Comparison of ENCODE assay signal across 2 cellular contexts in the genomic region with DNA sequence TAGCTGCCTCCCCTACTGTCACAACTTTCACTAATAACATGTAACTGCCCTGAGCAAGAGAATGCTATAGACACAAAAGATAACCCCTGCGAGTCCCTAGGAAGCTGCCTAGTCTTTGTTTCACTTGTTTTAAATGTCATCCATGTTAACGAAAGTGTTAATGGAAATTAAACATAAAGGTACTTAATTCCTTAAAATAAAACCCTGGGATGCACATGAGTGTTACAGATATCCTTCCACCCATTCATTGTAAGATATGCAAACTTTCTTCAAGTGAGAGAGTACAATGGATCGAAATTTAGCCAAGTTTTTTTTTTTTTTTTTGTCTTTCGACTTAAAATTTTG.
TF ChIP-seq lines count a peak whose summit lies in the region.

No MANE protein-coding gene starts in this region.

TF ChIP-seq in H1, 55 proteins besides CTCF, POLR2A, EP300 and RAD21 (continued from another document):
- TF ChIP-seq, protein P1, sequence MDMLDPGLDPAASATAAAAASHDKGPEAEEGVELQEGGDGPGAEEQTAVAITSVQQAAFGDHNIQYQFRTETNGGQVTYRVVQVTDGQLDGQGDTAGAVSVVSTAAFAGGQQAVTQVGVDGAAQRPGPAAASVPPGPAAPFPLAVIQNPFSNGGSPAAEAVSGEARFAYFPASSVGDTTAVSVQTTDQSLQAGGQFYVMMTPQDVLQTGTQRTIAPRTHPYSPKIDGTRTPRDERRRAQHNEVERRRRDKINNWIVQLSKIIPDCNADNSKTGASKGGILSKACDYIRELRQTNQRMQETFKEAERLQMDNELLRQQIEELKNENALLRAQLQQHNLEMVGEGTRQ (IDR thresholded peaks at IDR 0.05; ENCODE audit: low read length), result no peak
- TF ChIP-seq, protein P2, sequence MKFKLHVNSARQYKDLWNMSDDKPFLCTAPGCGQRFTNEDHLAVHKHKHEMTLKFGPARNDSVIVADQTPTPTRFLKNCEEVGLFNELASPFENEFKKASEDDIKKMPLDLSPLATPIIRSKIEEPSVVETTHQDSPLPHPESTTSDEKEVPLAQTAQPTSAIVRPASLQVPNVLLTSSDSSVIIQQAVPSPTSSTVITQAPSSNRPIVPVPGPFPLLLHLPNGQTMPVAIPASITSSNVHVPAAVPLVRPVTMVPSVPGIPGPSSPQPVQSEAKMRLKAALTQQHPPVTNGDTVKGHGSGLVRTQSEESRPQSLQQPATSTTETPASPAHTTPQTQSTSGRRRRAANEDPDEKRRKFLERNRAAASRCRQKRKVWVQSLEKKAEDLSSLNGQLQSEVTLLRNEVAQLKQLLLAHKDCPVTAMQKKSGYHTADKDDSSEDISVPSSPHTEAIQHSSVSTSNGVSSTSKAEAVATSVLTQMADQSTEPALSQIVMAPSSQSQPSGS (IDR thresholded peaks at IDR 0.05; ENCODE audit: low read length), result no peak

TF ChIP-seq in neural cell, 6 proteins besides CTCF, POLR2A, EP300 and RAD21 (continued from another document):
- TF ChIP-seq, protein P3, sequence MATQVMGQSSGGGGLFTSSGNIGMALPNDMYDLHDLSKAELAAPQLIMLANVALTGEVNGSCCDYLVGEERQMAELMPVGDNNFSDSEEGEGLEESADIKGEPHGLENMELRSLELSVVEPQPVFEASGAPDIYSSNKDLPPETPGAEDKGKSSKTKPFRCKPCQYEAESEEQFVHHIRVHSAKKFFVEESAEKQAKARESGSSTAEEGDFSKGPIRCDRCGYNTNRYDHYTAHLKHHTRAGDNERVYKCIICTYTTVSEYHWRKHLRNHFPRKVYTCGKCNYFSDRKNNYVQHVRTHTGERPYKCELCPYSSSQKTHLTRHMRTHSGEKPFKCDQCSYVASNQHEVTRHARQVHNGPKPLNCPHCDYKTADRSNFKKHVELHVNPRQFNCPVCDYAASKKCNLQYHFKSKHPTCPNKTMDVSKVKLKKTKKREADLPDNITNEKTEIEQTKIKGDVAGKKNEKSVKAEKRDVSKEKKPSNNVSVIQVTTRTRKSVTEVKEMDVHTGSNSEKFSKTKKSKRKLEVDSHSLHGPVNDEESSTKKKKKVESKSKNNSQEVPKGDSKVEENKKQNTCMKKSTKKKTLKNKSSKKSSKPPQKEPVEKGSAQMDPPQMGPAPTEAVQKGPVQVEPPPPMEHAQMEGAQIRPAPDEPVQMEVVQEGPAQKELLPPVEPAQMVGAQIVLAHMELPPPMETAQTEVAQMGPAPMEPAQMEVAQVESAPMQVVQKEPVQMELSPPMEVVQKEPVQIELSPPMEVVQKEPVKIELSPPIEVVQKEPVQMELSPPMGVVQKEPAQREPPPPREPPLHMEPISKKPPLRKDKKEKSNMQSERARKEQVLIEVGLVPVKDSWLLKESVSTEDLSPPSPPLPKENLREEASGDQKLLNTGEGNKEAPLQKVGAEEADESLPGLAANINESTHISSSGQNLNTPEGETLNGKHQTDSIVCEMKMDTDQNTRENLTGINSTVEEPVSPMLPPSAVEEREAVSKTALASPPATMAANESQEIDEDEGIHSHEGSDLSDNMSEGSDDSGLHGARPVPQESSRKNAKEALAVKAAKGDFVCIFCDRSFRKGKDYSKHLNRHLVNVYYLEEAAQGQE (IDR thresholded peaks at IDR 0.05; ENCODE audit: borderline replicate concordance), result no peak
- TF ChIP-seq TAF1 (IDR thresholded peaks at IDR 0.05; ENCODE audit: low read depth) (no peak), EZH2 (IDR thresholded peaks at IDR 0.05; ENCODE audit: borderline replicate concordance, insufficient read depth, low read length, poor library complexity, severe bottlenecking) (no peak), POLR2AphosphoS5 (IDR thresholded peaks at IDR 0.05) (no peak)
